Comparison of ENCODE assay signal across 29 cellular contexts in genomic region chr4:26870576-26871260, GRCh38. TPM values are rescaled to one million over a fixed set of nuclear protein-coding genes. Genes with fewer than 3 reads are reported as not detected.
DNase-seq lines count a peak whose midpoint lies in the region; TF ChIP-seq lines count a peak whose summit lies in the region.
"Had no signal": no experiment of that assay in that cellular context is flagged by ENCODE, and none has a peak within 500 bp of the region (broad histone marks: within the 10 kb centered on the region; RNA-seq: fewer than 3 reads in every experiment).

No MANE protein-coding gene starts in this region.

- H3K56ac ChIP-seq in mesendoderm (ENCODE audit: low read length) = no peak overlapping the region

- H4K20me1 ChIP-seq in mammary epithelial cell (ENCODE audit: insufficient read depth, low read length) = no peaks in the 10 kb centered on the region

- H3K27me3 ChIP-seq in mammary epithelial cell (ENCODE audit: insufficient read depth, low read length) = no peaks in the 10 kb centered on the region
- H3K27me3 ChIP-seq in breast epithelium = no peaks in the 10 kb centered on the region
- H3K27me3 ChIP-seq in mesendoderm (ENCODE audit: insufficient read depth, low read length, poor library complexity) = no peaks in the 10 kb centered on the region
- H3K27me3 ChIP-seq: brain microvascular endothelial cell, uterus had no signal

- H3K27me3 Mint-ChIP-seq in stimulated activated naive CD8-positive, alpha-beta T cell treated with anti-CD3 and anti-CD28 coated beads, Interleukin-15, Interleukin-2, amounts not matched to agents 100 ng/mL and 50 ng/mL, for 24 hours = no peaks in the 10 kb centered on the region
- no peaks in the 10 kb centered on the region for H3K27me3 Mint-ChIP-seq in glutamatergic neuron (ENCODE audit: unreplicated experiment)

- TF ChIP-seq CTCF in mammary epithelial cell (conservative IDR thresholded peaks at IDR 0.05 in 1 of 2, IDR thresholded peaks at IDR 0.05 in 1 of 2; ENCODE audit: extremely low read depth in 1 of 2, insufficient read depth in 1 of 2, low read depth in 1 of 2, low read length in 2 of 2) (no peak), breast epithelium (IDR thresholded peaks at IDR 0.05) (no peak), glutamatergic neuron (IDR thresholded peaks at IDR 0.05; ENCODE audit: partially characterized antibody, unreplicated experiment) (no peak)

- dilution Hi-C loops in mammary epithelial cell (cut with HindIII; ENCODE audit: low sequenced_read_pairs) = no loop called here

- H3K9ac ChIP-seq in mammary epithelial cell (ENCODE audit: insufficient read depth, low read length) (no peak overlapping the region), mesendoderm (ENCODE audit: low read length) (no peak overlapping the region)
- H3K9ac ChIP-seq: KMS-11, parathyroid adenoma had no signal

- H3K36me3 ChIP-seq in mammary epithelial cell (ENCODE audit: insufficient read depth, low read length) = no peaks in the 10 kb centered on the region
- H3K36me3 ChIP-seq in breast epithelium = no peaks in the 10 kb centered on the region
- no peaks in the 10 kb centered on the region for H3K36me3 ChIP-seq in mesendoderm (ENCODE audit: control insufficient read depth, insufficient read depth, low read length)
- H3K36me3 ChIP-seq: brain microvascular endothelial cell, lower lobe of right lung, thoracic aorta, uterus had no signal

- DNase-seq in mammary epithelial cell (no peak), breast epithelium (ENCODE audit: low spot score in 2 of 2) (no peak), NCI-H526 treated with DMSO at 0.1 percent for 48 hours (lab: John Stamatoyannopoulos, UW) (peak; percentile 60), mesendoderm (peak; percentile 63), NCI-H2081 treated with DMSO at 0.1 percent for 48 hours (lab: John Stamatoyannopoulos, UW) (no peak), OCI-M2 (lab: John Stamatoyannopoulos, UW; ENCODE audit: unreplicated experiment) (no peak), glutamatergic neuron (no peak)
- DNase-seq: activated CD4-positive, alpha-beta T cell treated with anti-CD3 and anti-CD28 coated beads, Interleukin-2, amount 50 U/mL, for 1 hour; activated naive CD4-positive, alpha-beta T cell; activated T-cell treated with anti-CD3 and anti-CD28 coated beads, Interleukin-2, amount 50 U/mL, for 48 hours; amygdala; brain microvascular endothelial cell; DMS153; H9; lower lobe of right lung; MM.1S; NCI-H2029 treated with DMSO at 0.1 percent for 48 hours; NCI-H2227 treated with DMSO at 0.1 percent for 48 hours; retina; SIG-M5; stimulated activated naive CD4-positive, alpha-beta T cell treated with Interleukin-2 at 50 U/mL for 16 hours; uterus had no signal

- H3K79me1 ChIP-seq in mesendoderm (ENCODE audit: low read length) = peaks cover 8% of the 10 kb centered on the region

- H3K79me2 ChIP-seq in mammary epithelial cell (ENCODE audit: insufficient read depth, low read length) (peaks cover 79% of the 10 kb centered on the region), mesendoderm (ENCODE audit: control insufficient read depth, insufficient read depth, low read length) (peaks cover 20% of the 10 kb centered on the region)

- H3K36me3 Mint-ChIP-seq in stimulated activated naive CD8-positive, alpha-beta T cell treated with anti-CD3 and anti-CD28 coated beads, Interleukin-15, Interleukin-2, amounts not matched to agents 100 ng/mL and 50 ng/mL, for 24 hours (ENCODE audit: low read depth) = peaks cover 10% of the 10 kb centered on the region
- H3K36me3 Mint-ChIP-seq in glutamatergic neuron (ENCODE audit: unreplicated experiment) = no peaks in the 10 kb centered on the region

- peak overlapping the region; percentile 83 for H3K4me2 ChIP-seq in mammary epithelial cell (ENCODE audit: insufficient read depth, low read depth, low read length)
- H3K4me2 ChIP-seq in mesendoderm (ENCODE audit: low read length) = no peak overlapping the region
- H3K4me2 ChIP-seq: KMS-11 had no signal

- H3K18ac ChIP-seq in mesendoderm (ENCODE audit: low read length) = no peak overlapping the region

- peaks cover 90% of the 10 kb centered on the region for H3K4me1 Mint-ChIP-seq in stimulated activated naive CD8-positive, alpha-beta T cell treated with anti-CD3 and anti-CD28 coated beads, Interleukin-15, Interleukin-2, amounts not matched to agents 100 ng/mL and 50 ng/mL, for 24 hours (ENCODE audit: low read depth)
- peaks cover 22% of the 10 kb centered on the region for H3K4me1 Mint-ChIP-seq in glutamatergic neuron (ENCODE audit: low read depth, unreplicated experiment)

- peaks cover 3% of the 10 kb centered on the region for H3K9me3 Mint-ChIP-seq in stimulated activated naive CD8-positive, alpha-beta T cell treated with anti-CD3 and anti-CD28 coated beads, Interleukin-15, Interleukin-2, amounts not matched to agents 100 ng/mL and 50 ng/mL, for 24 hours
- peaks cover 2% of the 10 kb centered on the region for H3K9me3 Mint-ChIP-seq in glutamatergic neuron (ENCODE audit: unreplicated experiment)
- H3K9me3 Mint-ChIP-seq: H9 had no signal

- H3K9me3 ChIP-seq in mammary epithelial cell (replicated peaks; ENCODE audit: insufficient read depth, low read length) = no peaks in the 10 kb centered on the region
- H3K9me3 ChIP-seq in breast epithelium = no peaks in the 10 kb centered on the region
- H3K9me3 ChIP-seq: lower lobe of right lung, thoracic aorta, uterus had no signal

- WGBS in mammary epithelial cell (ENCODE audit: low coverage, missing lambda C conversion rate) = 22% methylated on average over 2 of the region's 2 CpGs
- no CpG with 5 or more reads among the region's 2 CpGs for WGBS in mesendoderm (ENCODE audit: extremely low coverage, insufficient coverage, low lambda C conversion rate)

- H4K8ac ChIP-seq in mesendoderm (ENCODE audit: low read depth, low read length) = no peak overlapping the region

- H3K4ac ChIP-seq in mesendoderm (ENCODE audit: low read depth, low read length) = no peak overlapping the region

- no peak for TF ChIP-seq POLR2A in breast epithelium (IDR thresholded peaks at IDR 0.05)

- no TSS peak for BruUV-seq in mammary epithelial cell (replicated peaks; lab: Mats Ljungman, UMichigan)

- intact Hi-C loops in mammary epithelial cell (cut with micrococcal nuclease) = no loop called here
- intact Hi-C loops in breast epithelium (cut with DNase I; ENCODE audit: low total_unique reads) = loop anchor here (5.0 kb wide), 1 partner anchor 338 kb away; no protein-coding TSS in a partner anchor

- H2BK5ac ChIP-seq in mesendoderm (ENCODE audit: low read length) = no peak overlapping the region

- H3K4me3 ChIP-seq in mammary epithelial cell (replicated peaks in 1 of 3; ENCODE audit: insufficient read depth in 1 of 3, low read depth in 2 of 3, low read length in 3 of 3) = peak overlapping the region in 2 of 3 experiments; percentile 18 to 39
- no peak overlapping the region for H3K4me3 ChIP-seq in breast epithelium
- H3K4me3 ChIP-seq in mesendoderm (ENCODE audit: low read length) = no peak overlapping the region
- H3K4me3 ChIP-seq: GM12878, lower lobe of right lung, skin epidermis, thoracic aorta, uterus had no signal

- H3K4me1 ChIP-seq in mammary epithelial cell (ENCODE audit: insufficient read depth, low read length) (peaks cover 16% of the 10 kb centered on the region), breast epithelium (no peaks in the 10 kb centered on the region), mesendoderm (ENCODE audit: control insufficient read depth, low read depth, low read length) (peaks cover 19% of the 10 kb centered on the region)
- H3K4me1 ChIP-seq: parathyroid adenoma, uterus had no signal

- H3K23ac ChIP-seq in mesendoderm (ENCODE audit: low read length) = no peak overlapping the region

- H3K27ac ChIP-seq in mammary epithelial cell (ENCODE audit: insufficient read depth, low read depth, low read length) = peak overlapping the region; percentile 59
- no peak overlapping the region for H3K27ac ChIP-seq in breast epithelium
- no peak overlapping the region for H3K27ac ChIP-seq in mesendoderm (ENCODE audit: low read depth, low read length)
- H3K27ac ChIP-seq: brain microvascular endothelial cell, HL-60, KMS-11, lower lobe of right lung, parathyroid adenoma, thoracic aorta, uterus had no signal

- no peak overlapping the region for H2BK120ac ChIP-seq in mesendoderm (ENCODE audit: low read depth, low read length)

- H2AK5ac ChIP-seq in mesendoderm (ENCODE audit: low read length) = no peak overlapping the region

- H3K27ac Mint-ChIP-seq in stimulated activated naive CD8-positive, alpha-beta T cell treated with anti-CD3 and anti-CD28 coated beads, Interleukin-15, Interleukin-2, amounts not matched to agents 100 ng/mL and 50 ng/mL, for 24 hours = peak overlapping the region; percentile 64
- no peak overlapping the region for H3K27ac Mint-ChIP-seq in glutamatergic neuron (ENCODE audit: unreplicated experiment)
- H3K27ac Mint-ChIP-seq: H9 had no signal

- CTCF ChIA-PET in mammary epithelial cell (lab: Charles Lee; ENCODE audit: low non-redundant PET) = no interaction called here

- H4K5ac ChIP-seq in mesendoderm (ENCODE audit: low read length) = no peak overlapping the region

- H3K4me3 Mint-ChIP-seq in stimulated activated naive CD8-positive, alpha-beta T cell treated with anti-CD3 and anti-CD28 coated beads, Interleukin-15, Interleukin-2, amounts not matched to agents 100 ng/mL and 50 ng/mL, for 24 hours = no peak overlapping the region
- no peak overlapping the region for H3K4me3 Mint-ChIP-seq in glutamatergic neuron (ENCODE audit: unreplicated experiment)
- H3K4me3 Mint-ChIP-seq: H9 had no signal

- H2BK15ac ChIP-seq in mesendoderm (replicated peaks; ENCODE audit: low read depth) = no peak overlapping the region

- H2AFZ ChIP-seq in mammary epithelial cell (ENCODE audit: low read depth, low read length) = peak overlapping the region; percentile 50
- H2AFZ ChIP-seq: parathyroid adenoma had no signal

- in situ Hi-C loops in mammary epithelial cell (cut with MboI; ENCODE audit: low sequenced_read_pairs in 2 of 2) = loop anchor here in 1 of 2 donors (25.0 kb wide), 1 partner anchor 117 kb away; no protein-coding TSS in a partner anchor

RNA-seq across cellular contexts. Expression of gene STIM2, which starts 10.1 kb away (rescaled TPM):
- total RNA-seq in mammary epithelial cell = 10 to 100 TPM; 37.9 to 56.0 TPM
- polyA plus RNA-seq in mammary epithelial cell = 28.3 TPM
- polyA minus RNA-seq in mammary epithelial cell = 18.9 TPM
- 10 to 100 TPM; 12.0 to 24.7 (median 23.3) TPM for total RNA-seq in breast epithelium
- 23.9 TPM for polyA plus RNA-seq in mesendoderm (2013, experiment 1 of 2)
- 22.4 TPM for polyA plus RNA-seq in mesendoderm (2013, experiment 2 of 2)
- total RNA-seq in glutamatergic neuron (ENCODE audit: unreplicated experiment) = 28.2 TPM

Comparison
In these comparisons a context has a peak if more than half of its experiments do, and no peak if none do; other contexts are left out.
1. H3K4me3 ChIP-seq: peak in mammary epithelial cell (2 of 3); none in breast epithelium (0 of 3) and mesendoderm (single experiment).
2. DNase-seq: peak in NCI-H526 treated with DMSO at 0.1 percent for 48 hours (single experiment) and mesendoderm (single experiment); none in mammary epithelial cell (single experiment), breast epithelium (0 of 2), NCI-H2081 treated with DMSO at 0.1 percent for 48 hours (single experiment), OCI-M2 (single experiment) and glutamatergic neuron (single experiment).